ENCODE assay signal across 1 cellular context in genomic region chr9:130955947-130956621, GRCh38.
TF ChIP-seq lines count a peak whose summit lies in the region.

No MANE protein-coding gene starts in this region.

TF ChIP-seq in K562, 482 proteins besides CTCF, POLR2A, EP300 and RAD21:
- TF ChIP-seq KAT2B (IDR thresholded peaks at IDR 0.05; ENCODE audit: low read depth, low read length) (no peak), SMARCA5 (IDR thresholded peaks at IDR 0.05) (no peak), ZBTB2 (IDR thresholded peaks at IDR 0.05) (no peak), ELF2 (CRISPR knock-in tag; IDR thresholded peaks at IDR 0.05) (no peak), GABPB1 (CRISPR knock-in tag; IDR thresholded peaks at IDR 0.05) (no peak), SOX6 (IDR thresholded peaks at IDR 0.05) (no peak), GTF2E2 (tag; IDR thresholded peaks at IDR 0.05) (no peak), GABPA (tag; conservative IDR thresholded peaks at IDR 0.05; ENCODE audit: low read depth) (no peak), TAF1 (IDR thresholded peaks at IDR 0.05; ENCODE audit: control insufficient read depth, extremely low read depth, insufficient read depth, low read length, severe bottlenecking) (no peak), JUN (IDR thresholded peaks at IDR 0.05; ENCODE audit: borderline replicate concordance, low read depth, low read length) (no peak), JUN (CRISPR knock-in tag; IDR thresholded peaks at IDR 0.05; ENCODE audit: borderline replicate concordance) (no peak), ETS2 (tag; IDR thresholded peaks at IDR 0.05; ENCODE audit: borderline replicate concordance, poor library complexity, severe bottlenecking) (no peak), NCOR1 (IDR thresholded peaks at IDR 0.05) (no peak), MAZ (CRISPR knock-in tag; conservative IDR thresholded peaks at IDR 0.05 in 1 of 2, IDR thresholded peaks at IDR 0.05 in 1 of 2) (no peak), ZFX (CRISPR knock-in tag; IDR thresholded peaks at IDR 0.05) (no peak), ZBTB26 (CRISPR knock-in tag; IDR thresholded peaks at IDR 0.05) (no peak), GATAD2B (IDR thresholded peaks at IDR 0.05; ENCODE audit: borderline replicate concordance) (no peak), ZNF280B (CRISPR knock-in tag; IDR thresholded peaks at IDR 0.05) (no peak), PHF21A (IDR thresholded peaks at IDR 0.05; ENCODE audit: borderline replicate concordance, low read depth) (no peak)
